Comparison of ENCODE assay signal across 11 cellular contexts in the genomic region with DNA sequence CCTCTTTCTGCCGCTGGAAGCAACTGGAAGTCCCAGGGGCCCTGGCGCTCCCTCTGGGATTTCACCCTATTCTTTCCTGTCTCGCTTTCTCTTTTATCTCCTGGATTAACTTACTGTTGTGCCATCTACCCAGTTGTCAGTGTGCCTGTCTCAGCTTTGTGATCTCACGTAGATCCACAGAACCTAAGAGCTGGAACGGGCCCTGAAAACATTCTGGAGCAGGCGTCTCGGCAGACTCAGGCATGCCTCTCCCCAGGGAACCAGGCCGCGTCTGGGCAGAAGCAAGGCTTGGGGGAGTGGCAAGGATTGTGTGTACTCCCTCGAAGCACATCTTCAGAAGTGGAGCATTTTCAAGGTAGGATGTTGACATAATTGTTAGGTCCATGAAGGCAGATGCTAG.
"Had no signal": no experiment of that assay in that cellular context is flagged by ENCODE, and none has a peak within 500 bp of the region (broad histone marks: within the 10 kb centered on the region; RNA-seq: fewer than 3 reads in every experiment).

No MANE protein-coding gene starts in this region.

- H3K27ac ChIP-seq: body of pancreas, tibial nerve had no signal

- H3K27me3 ChIP-seq: body of pancreas, tibial nerve had no signal

- DNase-seq: activated CD4-positive, alpha-beta T cell treated with anti-CD3 and anti-CD28 coated beads, Interleukin-2, amount 50 U/mL, for 1 hour; activated CD4-positive, CD25-positive, alpha-beta regulatory T cell; activated naive CD4-positive, alpha-beta T cell treated with anti-CD3 and anti-CD28 coated beads, Interleukin-2, amount 10 ng/mL, durations not matched to agents 7 days and 5 days; body of pancreas; central memory CD4-positive, alpha-beta T cell; mammary epithelial cell; occipital lobe; stimulated activated CD4-positive, alpha-beta T cell treated with anti-CD3 and anti-CD28 coated beads, Interleukin-4, amount 100 ng/mL, for 24 hours had no signal

- ATAC-seq: body of pancreas; left lobe of liver; natural killer cell treated with Interleukin-12 subunit alpha and Interleukin-12 subunit beta and Interleukin-15 and Interleukin-18, amount 100 ng/mL, for 72 hours had no signal

- H3K4me1 ChIP-seq: body of pancreas had no signal

- H3K36me3 ChIP-seq: tibial nerve had no signal

- H3K9me3 ChIP-seq: body of pancreas, tibial nerve had no signal

- H3K4me3 ChIP-seq: body of pancreas, tibial nerve had no signal
